Comparison of ENCODE assay signal across 1 cellular context in genomic region chr9:38117646-38118045, GRCh38.
TF ChIP-seq lines count a peak whose summit lies in the region.

No MANE protein-coding gene starts in this region.

TF ChIP-seq in K562, 482 proteins besides CTCF, POLR2A, EP300 and RAD21:
- TF ChIP-seq KHSRP (IDR thresholded peaks at IDR 0.05) (no peak), CEBPB (tag; IDR thresholded peaks at IDR 0.05) (no peak), POLR2B (IDR thresholded peaks at IDR 0.05; ENCODE audit: low read depth, partially characterized antibody) (no peak), HEY1 (CRISPR knock-in tag; IDR thresholded peaks at IDR 0.05; ENCODE audit: borderline replicate concordance) (no peak), PRMT5 (CRISPR knock-in tag; IDR thresholded peaks at IDR 0.05) (no peak), ZNF551 (CRISPR knock-in tag; IDR thresholded peaks at IDR 0.05) (no peak), RFX1 (IDR thresholded peaks at IDR 0.05) (no peak), FOXP4 (CRISPR knock-in tag; IDR thresholded peaks at IDR 0.05; ENCODE audit: borderline replicate concordance) (no peak), FOXK1 (CRISPR knock-in tag; IDR thresholded peaks at IDR 0.05; ENCODE audit: borderline replicate concordance) (no peak), RFX5 (IDR thresholded peaks at IDR 0.05; ENCODE audit: low read depth, low read length) (no peak), BDP1 (IDR thresholded peaks at IDR 0.05; ENCODE audit: insufficient read depth, insufficient read length) (no peak)
- TF ChIP-seq, protein P1, sequence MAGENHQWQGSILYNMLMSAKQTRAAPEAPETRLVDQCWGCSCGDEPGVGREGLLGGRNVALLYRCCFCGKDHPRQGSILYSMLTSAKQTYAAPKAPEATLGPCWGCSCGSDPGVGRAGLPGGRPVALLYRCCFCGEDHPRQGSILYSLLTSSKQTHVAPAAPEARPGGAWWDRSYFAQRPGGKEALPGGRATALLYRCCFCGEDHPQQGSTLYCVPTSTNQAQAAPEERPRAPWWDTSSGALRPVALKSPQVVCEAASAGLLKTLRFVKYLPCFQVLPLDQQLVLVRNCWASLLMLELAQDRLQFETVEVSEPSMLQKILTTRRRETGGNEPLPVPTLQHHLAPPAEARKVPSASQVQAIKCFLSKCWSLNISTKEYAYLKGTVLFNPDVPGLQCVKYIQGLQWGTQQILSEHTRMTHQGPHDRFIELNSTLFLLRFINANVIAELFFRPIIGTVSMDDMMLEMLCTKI (IDR thresholded peaks at IDR 0.05; ENCODE audit: partially characterized antibody): no peak
